Comparison of ENCODE assay signal across 29 cellular contexts in the genomic region with DNA sequence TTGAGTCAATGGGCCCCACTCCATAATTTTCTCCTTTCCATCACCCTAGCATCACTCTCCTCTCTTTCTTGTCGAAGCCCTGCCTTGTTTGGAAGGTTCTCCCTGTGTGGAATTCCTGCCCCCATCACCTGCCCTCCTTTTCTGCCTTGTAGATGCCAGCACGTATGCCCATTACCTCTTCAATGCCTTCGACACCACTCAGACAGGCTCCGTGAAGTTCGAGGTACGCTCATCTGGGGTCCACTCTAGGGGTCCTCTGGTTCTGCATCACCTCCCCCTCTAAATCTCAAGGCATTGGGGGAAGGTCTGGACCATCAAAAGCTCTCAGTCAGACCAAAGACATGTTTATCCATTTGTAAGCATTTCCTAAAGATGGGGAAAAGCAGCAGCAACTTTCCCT.
"Had no signal": no experiment of that assay in that cellular context is flagged by ENCODE, and none has a peak within 500 bp of the region (broad histone marks: within the 10 kb centered on the region; RNA-seq: fewer than 3 reads in every experiment).

No MANE protein-coding gene starts in this region.

- H3K9me3 ChIP-seq: ascending aorta had no signal

- H3K27me3 ChIP-seq: ascending aorta, cardiac muscle cell had no signal

- ATAC-seq: activated CD4-positive, alpha-beta T cell treated with anti-CD3 and anti-CD28 coated beads for 36 hours; activated CD8-positive, alpha-beta T cell treated with anti-CD3 and anti-CD28 coated beads, Interleukin-2, amount 10 ng/mL, durations not matched to agents 7 days and 5 days; activated naive CD8-positive, alpha-beta T cell treated with anti-CD3 and anti-CD28 coated beads, Interleukin-2, amount 50 U/mL, for 24 hours had no signal

- H3K4me3 ChIP-seq: ascending aorta, cardiac muscle cell had no signal

- H3K36me3 ChIP-seq: ascending aorta, cardiac muscle cell had no signal

- DNase-seq: activated B cell treated with CpG ODN at 0.5 μM for 24 hours; activated CD4-positive, alpha-beta memory T cell treated with anti-CD3 and anti-CD28 coated beads, Interleukin-2, amount 10 ng/mL, durations not matched to agents 7 days and 5 days; activated CD4-positive, alpha-beta T cell treated with anti-CD3 and anti-CD28 coated beads for 1 hour; activated CD4-positive, alpha-beta T cell treated with anti-CD3 and anti-CD28 coated beads for 36 hours; activated CD4-positive, alpha-beta T cell treated with anti-CD3 and anti-CD28 coated beads for 48 hours; activated CD4-positive, alpha-beta T cell treated with anti-CD3 and anti-CD28 coated beads, Interleukin-2, amount 10 ng/mL, durations not matched to agents 7 days and 5 days; activated CD4-positive, alpha-beta T cell treated with anti-CD3 and anti-CD28 coated beads, Interleukin-2, amount 50 U/mL, for 48 hours; activated CD8-positive, alpha-beta memory T cell treated with anti-CD3 and anti-CD28 coated beads for 24 hours; activated CD8-positive, alpha-beta memory T cell treated with anti-CD3 and anti-CD28 coated beads, Interleukin-2, amount 50 U/mL, for 4 hours; activated CD8-positive, alpha-beta T cell treated with anti-CD3 and anti-CD28 coated beads, Interleukin-2, amount 10 ng/mL, durations not matched to agents 7 days and 5 days; activated effector memory CD4-positive, alpha-beta T cell treated with Interleukin-2 at 50 U/mL for 16 hours; activated gamma-delta T cell; activated naive CD4-positive, alpha-beta T cell treated with anti-CD3 and anti-CD28 coated beads, Interleukin-2, amount 10 ng/mL, durations not matched to agents 7 days and 5 days; activated naive CD4-positive, alpha-beta T cell treated with Interleukin-2 at 50 U/mL for 16 hours; activated naive CD8-positive, alpha-beta T cell treated with anti-CD3 and anti-CD28 coated beads, Interleukin-2, amount 10 ng/mL, durations not matched to agents 7 days and 5 days; activated naive CD8-positive, alpha-beta T cell treated with anti-CD3 and anti-CD28 coated beads, Interleukin-2, amount 50 U/mL, for 24 hours; activated T-cell treated with anti-CD3 and anti-CD28 coated beads, Interleukin-2, amount 50 U/mL, for 24 hours; activated T-cell treated with anti-CD3 and anti-CD28 coated beads, Interleukin-2, amount 50 U/mL, for 48 hours; amygdala; anterior cingulate cortex; caudate nucleus; cerebellar nuclear complex; SW 1271; T-helper 1 cell; T-helper 2 cell; T-helper 9 cell had no signal

- H3K4me1 ChIP-seq: ascending aorta had no signal

- H3K27ac ChIP-seq: ascending aorta, cardiac muscle cell, VCaP had no signal
